Comparison of ENCODE assay signal across 28 cellular contexts in genomic region chrX:77061533-77061932, GRCh38.
"Had no signal": no experiment of that assay in that cellular context is flagged by ENCODE, and none has a peak within 500 bp of the region (broad histone marks: within the 10 kb centered on the region; RNA-seq: fewer than 3 reads in every experiment).

No MANE protein-coding gene starts in this region.

- H3K27ac Mint-ChIP-seq: activated B cell treated with CpG ODN at 0.5 μM for 24 hours; activated CD8-positive, alpha-beta T cell treated with anti-CD3 and anti-CD28 coated beads for 36 hours; activated naive CD8-positive, alpha-beta T cell; activated T-helper 17 cell treated with anti-CD3 and anti-CD28 coated beads, Interleukin-2, amount 50 U/mL, for 72 hours; T-helper 17 cell; T-helper 2 cell treated with Interferon-gamma antibody and Interleukin-4, amounts not matched to agents 5 μg/mL and 100 μg/mL, for 36 hours had no signal

- H3K4me1 ChIP-seq: colonic mucosa, esophagus squamous epithelium had no signal

- H3K27ac ChIP-seq: brain microvascular endothelial cell, colonic mucosa, epithelial cell of prostate, esophagus squamous epithelium, WERI-Rb-1 had no signal

- H3K36me3 ChIP-seq: brain microvascular endothelial cell, colonic mucosa, esophagus squamous epithelium, WERI-Rb-1 had no signal

- H3K9me3 ChIP-seq: colonic mucosa, esophagus squamous epithelium had no signal

- H3K9me3 Mint-ChIP-seq: activated B cell treated with CpG ODN at 0.5 μM for 24 hours; activated CD8-positive, alpha-beta T cell treated with anti-CD3 and anti-CD28 coated beads for 36 hours; activated T-cell treated with anti-CD3 and anti-CD28 coated beads, Interleukin-2, amount 50 U/mL, for 4 hours; activated T-helper 17 cell treated with anti-CD3 and anti-CD28 coated beads, Interleukin-2, amount 50 U/mL, for 72 hours; T-helper 2 cell treated with Interferon-gamma antibody and Interleukin-4, amounts not matched to agents 5 μg/mL and 100 μg/mL, for 36 hours had no signal

- H3K4me3 ChIP-seq: colonic mucosa, esophagus squamous epithelium had no signal

- H3K27me3 Mint-ChIP-seq: activated B cell treated with CpG ODN at 0.5 μM for 24 hours; activated CD8-positive, alpha-beta T cell treated with anti-CD3 and anti-CD28 coated beads for 36 hours; activated naive CD8-positive, alpha-beta T cell; T-helper 17 cell had no signal

- DNase-seq: activated B cell treated with CpG ODN at 0.5 μM for 24 hours; activated CD4-positive, alpha-beta T cell treated with anti-CD3 and anti-CD28 coated beads for 48 hours; activated CD4-positive, alpha-beta T cell treated with anti-CD3 and anti-CD28 coated beads, Interleukin-2, amount 50 U/mL, for 1 hour; activated CD4-positive, alpha-beta T cell treated with anti-CD3 and anti-CD28 coated beads, Interleukin-2, amount 50 U/mL, for 48 hours; activated CD8-positive, alpha-beta memory T cell treated with anti-CD3 and anti-CD28 coated beads for 24 hours; activated CD8-positive, alpha-beta T cell treated with anti-CD3 and anti-CD28 coated beads for 36 hours; activated effector memory CD4-positive, alpha-beta T cell treated with Interleukin-2 at 50 U/mL for 16 hours; activated gamma-delta T cell treated with Interleukin-2 at 50 U/mL for 16 hours; activated naive CD4-positive, alpha-beta T cell treated with anti-CD3 and anti-CD28 coated beads, Interleukin-2, amount 50 U/mL, for 16 hours; activated naive CD4-positive, alpha-beta T cell treated with Interleukin-2 at 50 U/mL for 16 hours; activated T-cell treated with anti-CD3 and anti-CD28 coated beads, Interleukin-2, amount 50 U/mL, for 4 hours; amniotic stem cell; anterior cingulate cortex; brain microvascular endothelial cell; caudate nucleus; colonic mucosa; effector CD8-positive, alpha-beta T cell; esophagus squamous epithelium; foreskin fibroblast; T-helper 1 cell; T-helper 17 cell; T1000; WERI-Rb-1 had no signal

- ATAC-seq: activated CD4-positive, CD25-positive, alpha-beta regulatory T cell treated with anti-CD3 and anti-CD28 coated beads, Interleukin-2, amount 50 U/mL, for 24 hours; activated CD8-positive, alpha-beta T cell treated with anti-CD3 and anti-CD28 coated beads for 36 hours; activated T-cell treated with anti-CD3 and anti-CD28 coated beads, Interleukin-2, amount 50 U/mL, for 4 hours; activated T-helper 17 cell treated with anti-CD3 and anti-CD28 coated beads, Interleukin-2, amount 50 U/mL, for 72 hours; T-helper 17 cell had no signal

- H3K27me3 ChIP-seq: brain microvascular endothelial cell, colonic mucosa, esophagus squamous epithelium had no signal

- H3K4me3 Mint-ChIP-seq: activated B cell treated with CpG ODN at 0.5 μM for 24 hours; activated CD8-positive, alpha-beta T cell treated with anti-CD3 and anti-CD28 coated beads for 36 hours; activated naive CD8-positive, alpha-beta T cell; activated T-cell treated with anti-CD3 and anti-CD28 coated beads, Interleukin-2, amount 50 U/mL, for 4 hours; activated T-helper 17 cell treated with anti-CD3 and anti-CD28 coated beads, Interleukin-2, amount 50 U/mL, for 72 hours; T-helper 17 cell; T-helper 2 cell treated with Interferon-gamma antibody and Interleukin-4, amounts not matched to agents 5 μg/mL and 100 μg/mL, for 36 hours had no signal

- H3K4me1 Mint-ChIP-seq: activated B cell treated with CpG ODN at 0.5 μM for 24 hours; activated T-helper 17 cell treated with anti-CD3 and anti-CD28 coated beads, Interleukin-2, amount 50 U/mL, for 72 hours; T-helper 17 cell had no signal
